15 cellular contexts compared by ENCODE assay signal in the genomic region with DNA sequence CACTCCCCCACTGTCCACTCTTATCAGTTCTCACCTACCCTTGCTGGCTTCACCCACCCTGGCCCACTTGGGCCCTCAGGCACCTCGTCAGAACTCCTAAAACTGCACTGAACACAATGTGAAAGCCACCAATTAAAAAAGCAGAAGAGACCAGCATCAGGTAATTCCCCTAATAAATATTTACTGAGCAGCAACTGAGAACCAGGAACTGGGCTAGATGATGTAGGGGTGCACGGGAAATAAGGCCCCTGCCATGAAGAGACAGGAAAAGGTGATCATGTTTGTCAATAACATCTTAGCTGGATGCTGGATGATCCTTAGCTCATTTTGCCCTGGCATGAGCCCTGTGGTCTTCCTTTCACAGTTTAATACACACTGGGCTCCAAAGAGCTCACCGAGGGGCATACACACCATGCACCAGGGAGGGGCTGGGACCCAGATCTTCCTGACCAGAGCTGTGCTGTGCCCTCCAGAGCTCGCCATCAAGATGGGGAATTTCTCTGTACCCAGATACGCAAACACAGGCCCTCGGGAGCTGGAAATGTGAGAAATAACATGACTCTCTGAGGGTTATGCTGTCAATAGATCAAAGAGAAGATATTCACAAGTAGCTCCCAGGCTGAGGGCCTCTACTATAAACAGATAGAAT.
A peak's percentile ranks its signal among the peaks of the same experiment; 100 is the strongest.
DNase-seq lines count a peak whose midpoint lies in the region; ATAC-seq and TF ChIP-seq lines count a peak whose summit lies in the region.
"Had no signal": no experiment of that assay in that cellular context is flagged by ENCODE, and none has a peak within 500 bp of the region (broad histone marks: within the 10 kb centered on the region; RNA-seq: fewer than 3 reads in every experiment).

No MANE protein-coding gene starts in this region.

- no peak overlapping the region for H3K4me3 ChIP-seq in right cardiac atrium (ENCODE audit: low read length)
- no peak overlapping the region for H3K4me3 ChIP-seq in esophagus squamous epithelium

- no peak for TF ChIP-seq CTCF in GM10266 (IDR thresholded peaks at IDR 0.05; ENCODE audit: control insufficient read depth, insufficient read depth, low read depth, missing control alignments)
- no peak for TF ChIP-seq CTCF in esophagus squamous epithelium (IDR thresholded peaks at IDR 0.05)

- no peak for TF ChIP-seq POLR2A in esophagus squamous epithelium (IDR thresholded peaks at IDR 0.05)

- H3K27me3 ChIP-seq in right cardiac atrium (ENCODE audit: control insufficient read depth, insufficient read depth) (no peaks in the 10 kb centered on the region), esophagus squamous epithelium (no peaks in the 10 kb centered on the region)
- H3K27me3 ChIP-seq: BE2C had no signal

- DNase-seq in GM10266 (ENCODE audit: extremely low spot score): peak; percentile 63
- DNase-seq in GM19238 (ENCODE audit: insufficient read length, low spot score): peak; percentile 29
- no peak for DNase-seq in NCI-H1436 treated with DMSO at 0.1 percent for 48 hours (lab: John Stamatoyannopoulos, UW)
- DNase-seq in COLO668 (lab: John Stamatoyannopoulos, UW; ENCODE audit: unreplicated experiment): no peak
- DNase-seq in right cardiac atrium: no peak
- no peak for DNase-seq in esophagus squamous epithelium (lab: John Stamatoyannopoulos, UW)
- DNase-seq: activated CD4-positive, CD25-positive, alpha-beta regulatory T cell; anterior cingulate cortex; BE2C; Kasumi-1; kidney glomerular epithelial cell; posterior cingulate gyrus had no signal

- H3K4me1 ChIP-seq in right cardiac atrium (ENCODE audit: control insufficient read depth, insufficient read depth, low read length) (no peaks in the 10 kb centered on the region), esophagus squamous epithelium (no peaks in the 10 kb centered on the region)
- H3K4me1 ChIP-seq: BE2C had no signal

- no peaks in the 10 kb centered on the region for H3K9me3 ChIP-seq in right cardiac atrium (ENCODE audit: control insufficient read depth, low read length)
- no peaks in the 10 kb centered on the region for H3K9me3 ChIP-seq in esophagus squamous epithelium
- H3K9me3 ChIP-seq: BE2C had no signal

- intact Hi-C loops in right cardiac atrium (cut with DNase I) (no loop called here), esophagus squamous epithelium (cut with DNase I) (no loop called here)

- WGBS in right cardiac atrium: 81% methylated on average over 6 of the region's 6 CpGs
- 75 to 78% methylated on average over 6 of the region's 6 CpGs for WGBS in esophagus squamous epithelium, 2 donors

- H3K27ac ChIP-seq in right cardiac atrium (ENCODE audit: low read length) (no peak overlapping the region), esophagus squamous epithelium (no peak overlapping the region)
- H3K27ac ChIP-seq: epithelial cell of prostate had no signal

- ATAC-seq in HG02759 (IDR thresholded peaks at IDR 0.05; ENCODE audit: unreplicated experiment): peak; percentile 94
- ATAC-seq in HG03558 (IDR thresholded peaks at IDR 0.05; ENCODE audit: extremely low read depth, unreplicated experiment): peak; percentile 93
- ATAC-seq in right cardiac atrium: no peak

- no peaks in the 10 kb centered on the region for H3K36me3 ChIP-seq in esophagus squamous epithelium
- H3K36me3 ChIP-seq: BE2C had no signal

Comparison
In these comparisons a context has a peak if more than half of its experiments do, and no peak if none do; other contexts are left out.
1. DNase-seq: peak in GM10266 (single experiment) and GM19238 (single experiment); none in NCI-H1436 treated with DMSO at 0.1 percent for 48 hours (single experiment), COLO668 (single experiment), right cardiac atrium (0 of 3) and esophagus squamous epithelium (single experiment).
2. ATAC-seq: peak in HG02759 (single experiment) and HG03558 (single experiment); none in right cardiac atrium (0 of 2).